Comparison of ENCODE assay signal across 10 cellular contexts in genomic region chr6:146544783-146545182, GRCh38. TPM values are rescaled to one million over a fixed set of nuclear protein-coding genes. Genes with fewer than 3 reads are reported as not detected.
DNase-seq lines count a peak whose midpoint lies in the region; ATAC-seq and TF ChIP-seq lines count a peak whose summit lies in the region.
"Had no signal": no experiment of that assay in that cellular context is flagged by ENCODE, and none has a peak within 500 bp of the region (broad histone marks: within the 10 kb centered on the region; RNA-seq: fewer than 3 reads in every experiment).

No MANE protein-coding gene starts in this region.

- no peaks in the 10 kb centered on the region for H3K9me3 Mint-ChIP-seq in T-helper 2 cell treated with Interferon-gamma antibody and Interleukin-4, amounts not matched to agents 5 μg/mL and 100 μg/mL, for 36 hours
- H3K9me3 Mint-ChIP-seq in activated CD4-positive, alpha-beta T cell treated with anti-CD3 and anti-CD28 coated beads, Interleukin-2, amount 10 ng/mL, durations not matched to agents 7 days and 5 days = no peaks in the 10 kb centered on the region

- no peak for TF ChIP-seq CTCF in colonic mucosa (IDR thresholded peaks at IDR 0.05)

- WGBS in mesodermal cell (ENCODE audit: insufficient coverage in 2 of 2), 2 experiments = 74 to 90% methylated on average over 4 to 5 of the region's 6 CpGs
- 75% methylated on average over 6 of the region's 6 CpGs for WGBS in thymus

- intact Hi-C loops in colonic mucosa (cut with DNase I) = loop anchor here (5.0 to 10.0 kb wide), 2 partner anchors 50 to 158 kb away; partner anchors contain the start of gene ADGB

- H3K9me3 ChIP-seq in colonic mucosa (no peaks in the 10 kb centered on the region), mesodermal cell (ENCODE audit: control insufficient read depth, low read length) (no peaks in the 10 kb centered on the region), thymus (ENCODE audit: control insufficient read depth) (no peaks in the 10 kb centered on the region)

- peak overlapping the region; percentile 64 for H3K4me3 ChIP-seq in colonic mucosa
- H3K4me3 ChIP-seq in mesodermal cell (ENCODE audit: extremely low read depth, insufficient read depth, low read length, poor library complexity, severe bottlenecking) = peak overlapping the region; percentile 71
- H3K4me3 ChIP-seq in thymus (ENCODE audit: low read length) = peak overlapping the region; percentile 85

- no peaks in the 10 kb centered on the region for H3K36me3 Mint-ChIP-seq in T-helper 2 cell treated with Interferon-gamma antibody and Interleukin-4, amounts not matched to agents 5 μg/mL and 100 μg/mL, for 36 hours (ENCODE audit: low read depth)
- no peaks in the 10 kb centered on the region for H3K36me3 Mint-ChIP-seq in activated CD4-positive, alpha-beta T cell treated with anti-CD3 and anti-CD28 coated beads, Interleukin-2, amount 10 ng/mL, durations not matched to agents 7 days and 5 days (ENCODE audit: low read depth)

- no peak for ATAC-seq in GM21423 (IDR thresholded peaks at IDR 0.05; ENCODE audit: unreplicated experiment)

- H3K27me3 ChIP-seq in colonic mucosa = no peaks in the 10 kb centered on the region
- H3K27me3 ChIP-seq in thymus (ENCODE audit: control insufficient read depth, insufficient read depth) = no peaks in the 10 kb centered on the region

- CTCF ChIA-PET in activated CD4-positive, alpha-beta T cell treated with anti-CD3 and anti-CD28 coated beads, Interleukin-2, amount 10 ng/mL, durations not matched to agents 7 days and 5 days (lab: Charles Lee) = interaction anchor here (1.1 kb wide), 1 partner anchor 8 kb away, joined by 4 read pairs; no protein-coding TSS in a partner anchor

- H3K27ac Mint-ChIP-seq in T-helper 2 cell treated with Interferon-gamma antibody and Interleukin-4, amounts not matched to agents 5 μg/mL and 100 μg/mL, for 36 hours = no peak overlapping the region
- no peak overlapping the region for H3K27ac Mint-ChIP-seq in activated CD4-positive, alpha-beta T cell treated with anti-CD3 and anti-CD28 coated beads, Interleukin-2, amount 10 ng/mL, durations not matched to agents 7 days and 5 days
- H3K27ac Mint-ChIP-seq: activated CD8-positive, alpha-beta T cell treated with anti-CD3 and anti-CD28 coated beads, Interleukin-2, amount 10 ng/mL, durations not matched to agents 7 days and 5 days had no signal

- peaks cover 14% of the 10 kb centered on the region for H3K4me1 Mint-ChIP-seq in T-helper 2 cell treated with Interferon-gamma antibody and Interleukin-4, amounts not matched to agents 5 μg/mL and 100 μg/mL, for 36 hours (ENCODE audit: low read depth)
- peaks cover 13% of the 10 kb centered on the region for H3K4me1 Mint-ChIP-seq in activated CD4-positive, alpha-beta T cell treated with anti-CD3 and anti-CD28 coated beads, Interleukin-2, amount 10 ng/mL, durations not matched to agents 7 days and 5 days

- POLR2A ChIA-PET in activated CD4-positive, alpha-beta T cell treated with anti-CD3 and anti-CD28 coated beads, Interleukin-2, amount 10 ng/mL, durations not matched to agents 7 days and 5 days (lab: Charles Lee) = no interaction called here

- H3K36me3 ChIP-seq in colonic mucosa = no peaks in the 10 kb centered on the region
- peaks cover 7% of the 10 kb centered on the region for H3K36me3 ChIP-seq in mesodermal cell (ENCODE audit: control insufficient read depth, insufficient read depth, low read length)
- no peaks in the 10 kb centered on the region for H3K36me3 ChIP-seq in thymus (ENCODE audit: control insufficient read depth, insufficient read depth)

- no peak for DNase-seq in T-helper 2 cell treated with Interferon-gamma antibody and Interleukin-4, amounts not matched to agents 5 μg/mL and 100 μg/mL, for 36 hours (ENCODE audit: low spot score)
- DNase-seq in T-helper 2 cell = no peak
- DNase-seq in colonic mucosa = peak; percentile 21
- DNase-seq in activated gamma-delta T cell (lab: John Stamatoyannopoulos, UW) = no peak
- DNase-seq in activated CD4-positive, alpha-beta T cell treated with anti-CD3 and anti-CD28 coated beads, Interleukin-2, amount 10 ng/mL, durations not matched to agents 7 days and 5 days = no peak
- DNase-seq: activated CD8-positive, alpha-beta T cell treated with anti-CD3 and anti-CD28 coated beads, Interleukin-2, amount 10 ng/mL, durations not matched to agents 7 days and 5 days had no signal

- peak overlapping the region in 1 of 2 donors; percentile 94 for H3K9ac ChIP-seq in colonic mucosa (ENCODE audit: low read depth in 2 of 2, low read length in 2 of 2)

- H3K27me3 Mint-ChIP-seq in T-helper 2 cell treated with Interferon-gamma antibody and Interleukin-4, amounts not matched to agents 5 μg/mL and 100 μg/mL, for 36 hours (ENCODE audit: low read depth) = peaks cover 40% of the 10 kb centered on the region
- H3K27me3 Mint-ChIP-seq in activated CD4-positive, alpha-beta T cell treated with anti-CD3 and anti-CD28 coated beads, Interleukin-2, amount 10 ng/mL, durations not matched to agents 7 days and 5 days = peaks cover 37% of the 10 kb centered on the region

- H3K4me1 ChIP-seq in colonic mucosa = no peaks in the 10 kb centered on the region
- H3K4me1 ChIP-seq in mesodermal cell (ENCODE audit: control insufficient read depth, insufficient read depth, low read length, poor library complexity, severe bottlenecking) = peaks cover 9% of the 10 kb centered on the region
- peaks cover 18% of the 10 kb centered on the region for H3K4me1 ChIP-seq in thymus (ENCODE audit: control insufficient read depth, insufficient read depth, low read length)

- H3K27ac ChIP-seq in colonic mucosa = peak overlapping the region; percentile 98
- no peak overlapping the region for H3K27ac ChIP-seq in mesodermal cell (ENCODE audit: low read depth, low read length, severe bottlenecking)
- no peak overlapping the region for H3K27ac ChIP-seq in thymus (ENCODE audit: low read depth)

- peak overlapping the region; percentile 57 for H3K4me3 Mint-ChIP-seq in T-helper 2 cell treated with Interferon-gamma antibody and Interleukin-4, amounts not matched to agents 5 μg/mL and 100 μg/mL, for 36 hours
- H3K4me3 Mint-ChIP-seq in activated CD4-positive, alpha-beta T cell treated with anti-CD3 and anti-CD28 coated beads, Interleukin-2, amount 10 ng/mL, durations not matched to agents 7 days and 5 days = no peak overlapping the region

RNA-seq across cellular contexts. Expression of gene RAB32, which starts 1.1 kb away (rescaled TPM):
- total RNA-seq in colonic mucosa = 10 to 100 TPM; 54.6 to 68.0 TPM
- 39.8 TPM for polyA plus RNA-seq in mesodermal cell (2013, experiment 1 of 2)
- polyA plus RNA-seq in mesodermal cell (2013, experiment 2 of 2) = 33.9 TPM
- polyA plus RNA-seq in thymus = 41.3 TPM
- total RNA-seq in activated CD4-positive, alpha-beta T cell treated with anti-CD3 and anti-CD28 coated beads, Interleukin-2, amount 10 ng/mL, durations not matched to agents 7 days and 5 days = under 1 TPM in 1 of 2 experiments, not detected in 1; 0.23 TPM

RNA-seq across cellular contexts. Expression of gene ADGB, which starts 54.0 kb away (rescaled TPM):
- under 1 TPM; 0.57 to 0.72 TPM for total RNA-seq in colonic mucosa
- not detected for polyA plus RNA-seq in mesodermal cell (2013, experiment 1 of 2)
- polyA plus RNA-seq in mesodermal cell (2013, experiment 2 of 2) = not detected
- 0.18 TPM for polyA plus RNA-seq in thymus
- total RNA-seq in activated CD4-positive, alpha-beta T cell treated with anti-CD3 and anti-CD28 coated beads, Interleukin-2, amount 10 ng/mL, durations not matched to agents 7 days and 5 days = not detected
- total RNA-seq: A673; activated CD8-positive, alpha-beta T cell treated with anti-CD3 and anti-CD28 coated beads, Interleukin-2, amount 10 ng/mL, durations not matched to agents 7 days and 5 days had no signal

Comparison
In these comparisons a context has a peak if more than half of its experiments do, and no peak if none do; other contexts are left out.
1. RNA of gene RAB32, which starts 1.1 kb away (total RNA-seq): 54.6 to 68.0 TPM in colonic mucosa; 0.23 TPM in activated CD4-positive, alpha-beta T cell treated with anti-CD3 and anti-CD28 coated beads, Interleukin-2, amount 10 ng/mL, durations not matched to agents 7 days and 5 days; every median in the first group is over 10 times any median in the second.
2. Peak in every context shown above with its lines, with median percentiles within 50 percentile points of each other: H3K4me3 ChIP-seq.